ENCODE assay signal across 1 cellular context in genomic region chr18:36023336-36023735, GRCh38.
TF ChIP-seq lines count a peak whose summit lies in the region.

No MANE protein-coding gene starts in this region.

TF ChIP-seq in IMR-90, 13 proteins besides CTCF, POLR2A, EP300 and RAD21:
- TF ChIP-seq RFX5 (IDR thresholded peaks at IDR 0.05; ENCODE audit: low read depth, low read length) (no peak), CHD1 (IDR thresholded peaks at IDR 0.05; ENCODE audit: low read depth, low read length) (no peak), RCOR1 (IDR thresholded peaks at IDR 0.05; ENCODE audit: insufficient replicate concordance, low read length) (no peak), USF2 (IDR thresholded peaks at IDR 0.05; ENCODE audit: low read depth, low read length) (no peak), NFE2L2 (IDR thresholded peaks at IDR 0.05; ENCODE audit: low read depth, low read length) (no peak), ELK1 (IDR thresholded peaks at IDR 0.05; ENCODE audit: borderline replicate concordance, low read depth, low read length) (no peak), SMC3 (IDR thresholded peaks at IDR 0.05; ENCODE audit: low read depth, low read length) (no peak), CEBPB (IDR thresholded peaks at IDR 0.05; ENCODE audit: low read depth, low read length) (no peak), MAFK (IDR thresholded peaks at IDR 0.05; ENCODE audit: low read depth, low read length) (no peak), MXI1 (IDR thresholded peaks at IDR 0.05; ENCODE audit: borderline replicate concordance, low read depth, low read length) (no peak), FOS (IDR thresholded peaks at IDR 0.05; ENCODE audit: low read depth, low read length) (no peak), BHLHE40 (IDR thresholded peaks at IDR 0.05; ENCODE audit: low read depth, low read length) (no peak), MAZ (IDR thresholded peaks at IDR 0.05; ENCODE audit: borderline replicate concordance, low read depth, low read length) (no peak)
TF ChIP-seq in IMR-90: peak in this region for 0.
